Comparison of ENCODE assay signal across 8 cellular contexts in the genomic region with DNA sequence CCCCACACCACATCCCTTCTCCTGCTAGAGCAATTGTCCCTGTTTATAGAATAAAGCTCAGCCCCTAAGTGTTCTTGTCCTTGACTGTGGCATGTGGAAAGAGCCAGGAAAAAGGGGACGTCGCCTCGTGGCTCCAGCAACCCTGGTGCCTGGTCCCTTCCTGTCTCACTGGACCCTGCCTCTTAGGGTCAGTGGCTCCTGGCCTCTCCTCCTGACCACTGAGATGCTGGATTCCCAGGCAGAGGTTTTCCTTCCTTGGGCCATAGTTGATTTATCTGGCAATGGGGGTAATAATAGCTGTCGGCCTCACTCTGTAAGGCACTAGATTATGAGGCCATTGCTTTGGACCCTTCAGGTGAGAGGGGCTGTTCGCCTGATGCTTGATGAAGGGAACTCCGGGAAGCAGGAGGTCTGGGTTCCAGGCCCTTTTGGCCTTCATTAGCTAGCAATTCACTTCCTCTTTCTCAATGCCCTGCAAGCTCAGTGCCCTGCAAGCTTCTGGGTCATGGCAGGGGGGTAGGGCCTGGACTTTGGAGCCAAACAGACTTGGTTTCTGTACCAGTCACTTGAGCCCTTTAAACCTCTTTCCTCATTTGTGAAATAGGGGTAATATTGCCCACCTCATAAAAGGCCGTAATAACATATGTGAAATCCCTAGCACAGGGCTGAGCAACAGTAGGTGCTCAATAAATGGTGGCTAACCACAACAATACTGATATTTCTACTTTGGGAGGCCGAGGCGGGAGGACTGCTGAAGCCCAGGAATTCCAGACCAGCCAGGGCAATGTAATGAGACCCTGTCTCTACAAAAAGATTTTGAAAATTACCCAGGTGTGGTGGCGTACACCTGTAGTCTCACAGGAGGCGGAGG. TPM values are rescaled to one million over a fixed set of nuclear protein-coding genes. Genes with fewer than 3 reads are reported as not detected.
DNase-seq lines count a peak whose midpoint lies in the region; ATAC-seq and TF ChIP-seq lines count a peak whose summit lies in the region.

No MANE protein-coding gene starts in this region.

- no peaks in the 10 kb centered on the region for H3K36me3 Mint-ChIP-seq in activated T-cell treated with anti-CD3 and anti-CD28 coated beads, Interleukin-2, amount 50 U/mL, for 72 hours (ENCODE audit: insufficient read depth in 2 of 2)
- H3K36me3 Mint-ChIP-seq in activated T-helper 2 cell treated with anti-CD3 and anti-CD28 coated beads, Interferon-gamma antibody, Interleukin-2, Interleukin-4, amounts not matched to agents 10 μg/mL and 5 μg/mL and 100 μg/mL, durations not matched to agents 14 hours and 24 hours and 36 hours (ENCODE audit: low read depth): no peaks in the 10 kb centered on the region
- H3K36me3 Mint-ChIP-seq in type B pancreatic cell: no peaks in the 10 kb centered on the region

- H3K4me3 Mint-ChIP-seq in activated T-cell treated with anti-CD3 and anti-CD28 coated beads, Interleukin-2, amount 50 U/mL, for 72 hours: peak overlapping the region; percentile 86 to 90
- H3K4me3 Mint-ChIP-seq in activated T-helper 2 cell treated with anti-CD3 and anti-CD28 coated beads, Interferon-gamma antibody, Interleukin-2, Interleukin-4, amounts not matched to agents 10 μg/mL and 5 μg/mL and 100 μg/mL, durations not matched to agents 14 hours and 24 hours and 36 hours (ENCODE audit: low read depth): peak overlapping the region; percentile 85
- peak overlapping the region; percentile 91 for H3K4me3 Mint-ChIP-seq in type B pancreatic cell

- H3K27me3 Mint-ChIP-seq in activated T-cell treated with anti-CD3 and anti-CD28 coated beads, Interleukin-2, amount 50 U/mL, for 72 hours (ENCODE audit: low read depth): no peaks in the 10 kb centered on the region
- peaks cover 3% of the 10 kb centered on the region for H3K27me3 Mint-ChIP-seq in activated T-helper 2 cell treated with anti-CD3 and anti-CD28 coated beads, Interferon-gamma antibody, Interleukin-2, Interleukin-4, amounts not matched to agents 10 μg/mL and 5 μg/mL and 100 μg/mL, durations not matched to agents 14 hours and 24 hours and 36 hours (ENCODE audit: low read depth)
- no peaks in the 10 kb centered on the region for H3K27me3 Mint-ChIP-seq in type B pancreatic cell

- no peaks in the 10 kb centered on the region for H3K9me3 Mint-ChIP-seq in activated T-cell treated with anti-CD3 and anti-CD28 coated beads, Interleukin-2, amount 50 U/mL, for 72 hours
- no peaks in the 10 kb centered on the region for H3K9me3 Mint-ChIP-seq in activated T-helper 2 cell treated with anti-CD3 and anti-CD28 coated beads, Interferon-gamma antibody, Interleukin-2, Interleukin-4, amounts not matched to agents 10 μg/mL and 5 μg/mL and 100 μg/mL, durations not matched to agents 14 hours and 24 hours and 36 hours
- no peaks in the 10 kb centered on the region for H3K9me3 Mint-ChIP-seq in type B pancreatic cell

- intact Hi-C loops in activated T-helper 2 cell treated with anti-CD3 and anti-CD28 coated beads, Interferon-gamma antibody, Interleukin-2, Interleukin-4, amounts not matched to agents 10 μg/mL and 5 μg/mL and 100 μg/mL, durations not matched to agents 14 hours and 24 hours and 36 hours (cut with micrococcal nuclease): loop anchor here (10.0 kb wide), 1 partner anchor 92 kb away; a partner anchor contains a TSS

- ATAC-seq in activated T-cell treated with anti-CD3 and anti-CD28 coated beads, Interleukin-2, amount 50 U/mL, for 72 hours (replicated peaks in 1 of 2): no peak
- ATAC-seq in left lobe of liver (peak; percentile 54), esophagus mucosa (no peak), HG03342 (IDR thresholded peaks at IDR 0.05; ENCODE audit: unreplicated experiment) (no peak)

- TF ChIP-seq CTCF in type B pancreatic cell (conservative IDR thresholded peaks at IDR 0.05): no peak

- no peak for DNase-seq in activated T-cell treated with anti-CD3 and anti-CD28 coated beads, Interleukin-2, amount 50 U/mL, for 72 hours
- no peak for DNase-seq in activated T-cell treated with anti-CD3 and anti-CD28 coated beads, Interleukin-2, amount 50 U/mL, for 1 hour
- DNase-seq in activated T-helper 2 cell treated with anti-CD3 and anti-CD28 coated beads, Interferon-gamma antibody, Interleukin-2, Interleukin-4, amounts not matched to agents 10 μg/mL and 5 μg/mL and 100 μg/mL, durations not matched to agents 14 hours and 24 hours and 36 hours (ENCODE audit: low spot score): no peak
- DNase-seq in left lobe of liver (ENCODE audit: low spot score) (peak; percentile 89), type B pancreatic cell (ENCODE audit: extremely low spot score, unreplicated experiment) (no peak), nucleus accumbens (lab: John Stamatoyannopoulos, UW) (no peak)

- peaks cover 17% of the 10 kb centered on the region for H3K4me1 Mint-ChIP-seq in activated T-cell treated with anti-CD3 and anti-CD28 coated beads, Interleukin-2, amount 50 U/mL, for 72 hours (ENCODE audit: low read depth)
- H3K4me1 Mint-ChIP-seq in activated T-helper 2 cell treated with anti-CD3 and anti-CD28 coated beads, Interferon-gamma antibody, Interleukin-2, Interleukin-4, amounts not matched to agents 10 μg/mL and 5 μg/mL and 100 μg/mL, durations not matched to agents 14 hours and 24 hours and 36 hours (ENCODE audit: low read depth): peaks cover 14% of the 10 kb centered on the region
- H3K4me1 Mint-ChIP-seq in type B pancreatic cell (ENCODE audit: unreplicated experiment): peaks cover 8% of the 10 kb centered on the region

- H3K27ac Mint-ChIP-seq in activated T-cell treated with anti-CD3 and anti-CD28 coated beads, Interleukin-2, amount 50 U/mL, for 72 hours: peak overlapping the region; percentile 60
- peak overlapping the region; percentile 44 for H3K27ac Mint-ChIP-seq in activated T-helper 2 cell treated with anti-CD3 and anti-CD28 coated beads, Interferon-gamma antibody, Interleukin-2, Interleukin-4, amounts not matched to agents 10 μg/mL and 5 μg/mL and 100 μg/mL, durations not matched to agents 14 hours and 24 hours and 36 hours
- peak overlapping the region; percentile 88 for H3K27ac Mint-ChIP-seq in type B pancreatic cell

RNA-seq across cellular contexts. Expression of a gene that starts 1.1 kb away (rescaled TPM):
- total RNA-seq in activated T-cell treated with anti-CD3 and anti-CD28 coated beads, Interleukin-2, amount 50 U/mL, for 72 hours: 10 to 100 TPM; 13.8 to 16.6 TPM
- total RNA-seq in activated T-helper 2 cell treated with anti-CD3 and anti-CD28 coated beads, Interferon-gamma antibody, Interleukin-2, Interleukin-4, amounts not matched to agents 10 μg/mL and 5 μg/mL and 100 μg/mL, durations not matched to agents 14 hours and 24 hours and 36 hours: 48.0 and 49.1 TPM in 2 replicates
- 386 TPM for total RNA-seq in left lobe of liver
- 35.1 and 35.5 TPM in 2 replicates for total RNA-seq in type B pancreatic cell (ENCODE audit: low replicate concordance)
- total RNA-seq in esophagus mucosa: 29.7 TPM

RNA-seq across cellular contexts. Expression of a gene that starts 38.0 kb away (rescaled TPM):
- total RNA-seq in activated T-cell treated with anti-CD3 and anti-CD28 coated beads, Interleukin-2, amount 50 U/mL, for 72 hours: 10 to 100 TPM; 36.3 to 48.8 TPM
- 32.8 and 37.9 TPM in 2 replicates for total RNA-seq in activated T-helper 2 cell treated with anti-CD3 and anti-CD28 coated beads, Interferon-gamma antibody, Interleukin-2, Interleukin-4, amounts not matched to agents 10 μg/mL and 5 μg/mL and 100 μg/mL, durations not matched to agents 14 hours and 24 hours and 36 hours
- total RNA-seq in left lobe of liver (17.5 TPM), type B pancreatic cell (ENCODE audit: low replicate concordance) (28.6 and 29.0 TPM in 2 replicates), esophagus mucosa (21.3 TPM)
